37 cellular contexts compared by ENCODE assay signal in genomic region chr12:47053991-47054390, GRCh38.
"Had no signal": no experiment of that assay in that cellular context is flagged by ENCODE, and none has a peak within 500 bp of the region (broad histone marks: within the 10 kb centered on the region; RNA-seq: fewer than 3 reads in every experiment).

No MANE protein-coding gene starts in this region.

- H3K36me3 Mint-ChIP-seq: brain had no signal

- H3K27ac ChIP-seq: adrenal gland, ascending aorta, body of pancreas, brain microvascular endothelial cell, breast epithelium, cardiac muscle cell had no signal

- H3K27ac Mint-ChIP-seq: activated naive CD4-positive, alpha-beta T cell treated with anti-CD3 and anti-CD28 coated beads for 36 hours; activated naive CD4-positive, alpha-beta T cell treated with anti-CD3 and anti-CD28 coated beads, Interleukin-2, amount 10 ng/mL, durations not matched to agents 7 days and 5 days; activated naive CD4-positive, alpha-beta T cell treated with anti-CD3 and anti-CD28 coated beads, Interleukin-2, amount 50 U/mL, for 24 hours; activated naive CD4-positive, alpha-beta T cell treated with anti-CD3 and anti-CD28 coated beads, Interleukin-2, amount 50 U/mL, for 72 hours; activated naive CD8-positive, alpha-beta T cell; activated naive CD8-positive, alpha-beta T cell treated with anti-CD3 and anti-CD28 coated beads for 36 hours; activated naive CD8-positive, alpha-beta T cell treated with anti-CD3 and anti-CD28 coated beads, Interleukin-2, amount 10 ng/mL, durations not matched to agents 7 days and 5 days; activated naive CD8-positive, alpha-beta T cell treated with anti-CD3 and anti-CD28 coated beads, Interleukin-2, amount 50 U/mL, for 24 hours; activated T-cell treated with anti-CD3 and anti-CD28 coated beads, Interleukin-2, amount 50 U/mL, for 24 hours; activated T-cell treated with anti-CD3 and anti-CD28 coated beads, Interleukin-2, amount 50 U/mL, for 72 hours; activated T-helper 1 cell treated with anti-CD3 and anti-CD28 coated beads, Interleukin-12 subunit alpha, Interleukin-12 subunit beta, Interleukin-2, Interleukin-4 antibody, amounts not matched to agents 30 ng/mL and 10 ng/mL and 1 ng/mL, durations not matched to agents 14 hours and 24 hours and 36 hours; activated T-helper 17 cell treated with anti-CD3 and anti-CD28 coated beads, Interleukin-2, amount 50 U/mL, for 72 hours; activated T-helper 2 cell treated with anti-CD3 and anti-CD28 coated beads, Interferon-gamma antibody, Interleukin-2, Interleukin-4, amounts not matched to agents 10 μg/mL and 5 μg/mL and 100 μg/mL, durations not matched to agents 14 hours and 24 hours and 36 hours; brain had no signal

- H3K4me3 Mint-ChIP-seq: activated naive CD4-positive, alpha-beta T cell treated with anti-CD3 and anti-CD28 coated beads for 36 hours; activated naive CD4-positive, alpha-beta T cell treated with anti-CD3 and anti-CD28 coated beads, Interleukin-2, amount 10 ng/mL, durations not matched to agents 7 days and 5 days; activated naive CD4-positive, alpha-beta T cell treated with anti-CD3 and anti-CD28 coated beads, Interleukin-2, amount 50 U/mL, for 24 hours; activated naive CD8-positive, alpha-beta T cell; activated naive CD8-positive, alpha-beta T cell treated with anti-CD3 and anti-CD28 coated beads for 36 hours; activated naive CD8-positive, alpha-beta T cell treated with anti-CD3 and anti-CD28 coated beads, Interleukin-2, amount 10 ng/mL, durations not matched to agents 7 days and 5 days; activated naive CD8-positive, alpha-beta T cell treated with anti-CD3 and anti-CD28 coated beads, Interleukin-2, amount 50 U/mL, for 24 hours; activated T-cell treated with anti-CD3 and anti-CD28 coated beads, Interleukin-2, amount 50 U/mL, for 24 hours; activated T-cell treated with anti-CD3 and anti-CD28 coated beads, Interleukin-2, amount 50 U/mL, for 4 hours; activated T-cell treated with anti-CD3 and anti-CD28 coated beads, Interleukin-2, amount 50 U/mL, for 72 hours; activated T-helper 1 cell treated with anti-CD3 and anti-CD28 coated beads, Interleukin-12 subunit alpha, Interleukin-12 subunit beta, Interleukin-2, Interleukin-4 antibody, amounts not matched to agents 30 ng/mL and 10 ng/mL and 1 ng/mL, durations not matched to agents 14 hours and 24 hours and 36 hours; activated T-helper 17 cell treated with anti-CD3 and anti-CD28 coated beads, Interleukin-2, amount 50 U/mL, for 72 hours; brain; central memory CD8-positive, alpha-beta T cell had no signal

- ATAC-seq: activated naive CD4-positive, alpha-beta T cell treated with anti-CD3 and anti-CD28 coated beads, Interleukin-2, amount 50 U/mL, for 72 hours; activated naive CD8-positive, alpha-beta T cell treated with anti-CD3 and anti-CD28 coated beads, Interleukin-2, amount 50 U/mL, for 24 hours; activated T-cell treated with anti-CD3 and anti-CD28 coated beads, Interleukin-2, amount 50 U/mL, for 4 hours; activated T-cell treated with anti-CD3 and anti-CD28 coated beads, Interleukin-2, amount 50 U/mL, for 72 hours; activated T-helper 17 cell treated with anti-CD3 and anti-CD28 coated beads, Interleukin-2, amount 50 U/mL, for 72 hours; body of pancreas had no signal

- H3K4me3 ChIP-seq: adrenal gland, ascending aorta, body of pancreas, breast epithelium, cardiac muscle cell had no signal

- H3K4me1 ChIP-seq: ascending aorta, body of pancreas, breast epithelium had no signal

- DNase-seq: activated effector memory CD4-positive, alpha-beta T cell treated with anti-CD3 and anti-CD28 coated beads, Interleukin-2, amount 50 U/mL, for 16 hours; activated effector memory CD4-positive, alpha-beta T cell treated with Interleukin-2 at 50 U/mL for 16 hours; activated gamma-delta T cell; activated gamma-delta T cell treated with Interleukin-2 at 50 U/mL for 16 hours; activated naive CD4-positive, alpha-beta T cell; activated naive CD4-positive, alpha-beta T cell treated with anti-CD3 and anti-CD28 coated beads for 36 hours; activated naive CD4-positive, alpha-beta T cell treated with anti-CD3 and anti-CD28 coated beads, Interleukin-2, amount 10 ng/mL, durations not matched to agents 7 days and 5 days; activated naive CD4-positive, alpha-beta T cell treated with anti-CD3 and anti-CD28 coated beads, Interleukin-2, amount 50 U/mL, for 16 hours; activated naive CD4-positive, alpha-beta T cell treated with Interleukin-2 at 50 U/mL for 16 hours; activated naive CD8-positive, alpha-beta T cell treated with anti-CD3 and anti-CD28 coated beads for 36 hours; activated naive CD8-positive, alpha-beta T cell treated with anti-CD3 and anti-CD28 coated beads, Interleukin-2, amount 10 ng/mL, durations not matched to agents 7 days and 5 days; activated naive CD8-positive, alpha-beta T cell treated with anti-CD3 and anti-CD28 coated beads, Interleukin-2, amount 50 U/mL, for 24 hours; activated T-cell treated with anti-CD3 and anti-CD28 coated beads, Interleukin-2, amount 50 U/mL, for 1 hour; activated T-cell treated with anti-CD3 and anti-CD28 coated beads, Interleukin-2, amount 50 U/mL, for 24 hours; activated T-cell treated with anti-CD3 and anti-CD28 coated beads, Interleukin-2, amount 50 U/mL, for 4 hours; activated T-cell treated with anti-CD3 and anti-CD28 coated beads, Interleukin-2, amount 50 U/mL, for 48 hours; activated T-cell treated with anti-CD3 and anti-CD28 coated beads, Interleukin-2, amount 50 U/mL, for 72 hours; adrenal gland; amniotic stem cell; amygdala; anterior cingulate cortex; aorta; body of pancreas; brain microvascular endothelial cell; central memory CD4-positive, alpha-beta T cell; cerebellar nuclear complex had no signal

- H3K4me1 Mint-ChIP-seq: activated naive CD4-positive, alpha-beta T cell treated with anti-CD3 and anti-CD28 coated beads, Interleukin-2, amount 10 ng/mL, durations not matched to agents 7 days and 5 days; activated naive CD4-positive, alpha-beta T cell treated with anti-CD3 and anti-CD28 coated beads, Interleukin-2, amount 50 U/mL, for 24 hours; activated naive CD8-positive, alpha-beta T cell treated with anti-CD3 and anti-CD28 coated beads for 36 hours; activated naive CD8-positive, alpha-beta T cell treated with anti-CD3 and anti-CD28 coated beads, Interleukin-2, amount 10 ng/mL, durations not matched to agents 7 days and 5 days; activated naive CD8-positive, alpha-beta T cell treated with anti-CD3 and anti-CD28 coated beads, Interleukin-2, amount 50 U/mL, for 24 hours; activated T-helper 17 cell treated with anti-CD3 and anti-CD28 coated beads, Interleukin-2, amount 50 U/mL, for 72 hours; brain; central memory CD8-positive, alpha-beta T cell had no signal

- H3K36me3 ChIP-seq: adrenal gland, ascending aorta, brain microvascular endothelial cell, breast epithelium, cardiac muscle cell had no signal

- H3K27me3 ChIP-seq: adrenal gland, ascending aorta, body of pancreas, brain microvascular endothelial cell, breast epithelium, cardiac muscle cell had no signal
